Comparison of ENCODE assay signal across 8 cellular contexts in genomic region chr11:61477734-61478148, GRCh38. TPM values are rescaled to one million over a fixed set of nuclear protein-coding genes. Genes with fewer than 3 reads are reported as not detected.
A peak's percentile ranks its signal among the peaks of the same experiment; 100 is the strongest.
DNase-seq lines count a peak whose midpoint lies in the region; ATAC-seq and TF ChIP-seq lines count a peak whose summit lies in the region.

No MANE protein-coding gene starts in this region.

- peaks cover 19% of the 10 kb centered on the region for H3K27me3 Mint-ChIP-seq in T-helper 17 cell

- in situ Hi-C loops in astrocyte of the spinal cord (cut with HindIII; ENCODE audit: low sequenced_read_pairs), result no loop called here

- H3K27ac Mint-ChIP-seq in T-helper 17 cell, result peak overlapping the region; percentile 43

- DNase-seq in SKM-1 treated with dmso at 0.1 percent for 144 hours (lab: John Stamatoyannopoulos, UW; ENCODE audit: unreplicated experiment) (peak; percentile 9), SKM-1 (lab: John Stamatoyannopoulos, UW; ENCODE audit: unreplicated experiment) (no peak), T-helper 17 cell (peak; percentile 38 to 43 (median 42)), astrocyte of the spinal cord (ENCODE audit: low read depth, low spot score) (no peak), kidney epithelial cell (ENCODE audit: low read depth) (no peak), HPDE6-E6E7 (ENCODE audit: extremely low spot score) (no peak)
- peak in 2 of 3 donors; percentile 23 to 45 for DNase-seq in stimulated activated CD4-positive, alpha-beta T cell treated with anti-CD3 and anti-CD28 coated beads, TNF-alpha, amount 100 ng/mL, for 1 hour (ENCODE audit: low read depth in 3 of 3, low spot score in 1 of 3)

- H3K27me3 ChIP-seq in kidney epithelial cell (ENCODE audit: control insufficient read depth, insufficient read depth, low read length), result peaks cover 43% of the 10 kb centered on the region

- H3K4me3 ChIP-seq in astrocyte of the spinal cord (ENCODE audit: low read depth, low read length) (no peak overlapping the region), kidney epithelial cell (ENCODE audit: low read depth, low read length) (no peak overlapping the region)

- peaks cover 2% of the 10 kb centered on the region for H3K36me3 Mint-ChIP-seq in T-helper 17 cell (ENCODE audit: low read depth)

- H3K9me3 ChIP-seq in T-helper 17 cell (ENCODE audit: control insufficient read depth, low read length, poor library complexity, severe bottlenecking), result no peaks in the 10 kb centered on the region

- H3K4me1 Mint-ChIP-seq in T-helper 17 cell, result peaks cover 9% of the 10 kb centered on the region

- TF ChIP-seq CTCF in astrocyte of the spinal cord (IDR thresholded peaks at IDR 0.05; ENCODE audit: low read depth, low read length) (peak; percentile 92), kidney epithelial cell (IDR thresholded peaks at IDR 0.05; ENCODE audit: insufficient read depth, low read length, poor library complexity, severe bottlenecking) (peak; percentile 88)

- no peaks in the 10 kb centered on the region for H3K36me3 ChIP-seq in kidney epithelial cell (ENCODE audit: control insufficient read depth, insufficient read depth, low read length)

- ATAC-seq in T-helper 17 cell, result peak; percentile 46
- no peak for ATAC-seq in GM18909 (IDR thresholded peaks at IDR 0.05; ENCODE audit: poor library complexity, unreplicated experiment)

- no peak overlapping the region for H3K4me3 Mint-ChIP-seq in T-helper 17 cell

RNA-seq across cellular contexts. Expression of gene LRRC10B, which starts 30.8 kb away (rescaled TPM):
- not detected for total RNA-seq in T-helper 17 cell
- 0.25 TPM in 1 of 2 replicates, not detected in the other for total RNA-seq in kidney epithelial cell

RNA-seq across cellular contexts. Expression of gene SDHAF2, which starts 47.8 kb away (rescaled TPM):
- total RNA-seq in T-helper 17 cell (10 to 100 TPM; 31.1 to 32.7 TPM), kidney epithelial cell (32.6 and 35.5 TPM in 2 replicates)

RNA-seq across cellular contexts. Expression of gene CPSF7, which starts 48.0 kb away (rescaled TPM):
- total RNA-seq in T-helper 17 cell (100 to 1,000 TPM in 1 of 2 donors, 10 to 100 TPM in 1; 94.7 to 104 TPM), kidney epithelial cell (47.5 and 53.9 TPM in 2 replicates)

Comparison
In these comparisons a context has a peak if more than half of its experiments do, and no peak if none do; other contexts are left out.
1. DNase-seq: peak in SKM-1 treated with dmso at 0.1 percent for 144 hours (single experiment), T-helper 17 cell (3 of 3) and stimulated activated CD4-positive, alpha-beta T cell treated with anti-CD3 and anti-CD28 coated beads, TNF-alpha, amount 100 ng/mL, for 1 hour (2 of 3); none in SKM-1 (single experiment), astrocyte of the spinal cord (single experiment), kidney epithelial cell (single experiment) and HPDE6-E6E7 (single experiment).